ENCODE assay signal across 20 cellular contexts in the genomic region with DNA sequence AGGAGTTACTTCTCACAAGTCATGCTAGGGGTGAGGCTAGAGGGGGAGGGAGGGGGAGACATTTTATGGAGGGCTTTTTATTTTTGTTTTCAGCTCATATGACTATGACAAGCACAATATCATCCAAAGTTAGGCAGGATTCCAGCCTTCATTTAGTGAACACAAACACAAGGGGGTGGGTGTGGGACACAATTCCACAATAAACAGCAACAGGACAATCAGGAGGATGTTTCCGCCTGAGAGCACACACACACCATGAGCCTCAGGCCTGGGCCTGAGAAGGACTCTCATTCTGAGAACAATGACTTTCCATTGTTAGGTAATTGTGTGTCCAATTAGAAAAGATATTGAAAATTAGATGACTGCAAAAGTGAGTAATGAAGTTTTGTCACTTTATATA.
DNase-seq lines count a peak whose midpoint lies in the region; ATAC-seq and TF ChIP-seq lines count a peak whose summit lies in the region.
"Had no signal": no experiment of that assay in that cellular context is flagged by ENCODE, and none has a peak within 500 bp of the region (broad histone marks: within the 10 kb centered on the region; RNA-seq: fewer than 3 reads in every experiment).

No MANE protein-coding gene starts in this region.

- intact Hi-C loops in dendritic cell treated with granulocyte-macrophage colony-stimulating factor and Interleukin-4, amounts not matched to agents 40 ng/mL and 50 ng/mL, for 4 days (cut with micrococcal nuclease), result loop anchor here (5.0 kb wide), 1 partner anchor 204 kb away; no protein-coding TSS in a partner anchor
- intact Hi-C loops in posterior cingulate gyrus (cut with DNase I) (no loop called here), Calu3 (cut with micrococcal nuclease; ENCODE audit: unreplicated experiment) (no loop called here)

- DNase-seq in activated CD8-positive, alpha-beta memory T cell treated with anti-CD3 and anti-CD28 coated beads, Interleukin-2, amount 10 ng/mL, durations not matched to agents 7 days and 5 days, result no peak
- DNase-seq in activated CD8-positive, alpha-beta memory T cell treated with anti-CD3 and anti-CD28 coated beads for 24 hours, result no peak
- DNase-seq in NCI-H69 (lab: John Stamatoyannopoulos, UW) (peak; percentile 60), renal cortical epithelial cell (ENCODE audit: low read depth) (peak; percentile 60), posterior cingulate gyrus (no peak), NCI-H1092 (lab: John Stamatoyannopoulos, UW) (no peak), Calu3 (no peak)
- DNase-seq: activated CD4-positive, alpha-beta T cell treated with anti-CD3 and anti-CD28 coated beads for 4 hours; activated effector memory CD4-positive, alpha-beta T cell treated with Interleukin-2 at 50 U/mL for 16 hours; brain microvascular endothelial cell; DMS53; effector memory CD4-positive, alpha-beta T cell; GM23248; NCI-H2171 treated with DMSO at 0.1 percent for 48 hours; nephron progenitor cell; stimulated activated CD8-positive, alpha-beta memory T cell treated with anti-CD3 and anti-CD28 coated beads, Interleukin-4, amount 100 ng/mL, for 48 hours; transverse colon had no signal

- H3K4me3 Mint-ChIP-seq in activated CD8-positive, alpha-beta memory T cell treated with anti-CD3 and anti-CD28 coated beads, Interleukin-2, amount 10 ng/mL, durations not matched to agents 7 days and 5 days, result no peak overlapping the region
- no peak overlapping the region for H3K4me3 Mint-ChIP-seq in dendritic cell treated with granulocyte-macrophage colony-stimulating factor and Interleukin-4, amounts not matched to agents 40 ng/mL and 50 ng/mL, for 4 days
- H3K4me3 Mint-ChIP-seq in Calu3 (ENCODE audit: low read depth, unreplicated experiment), result no peak overlapping the region
- H3K4me3 Mint-ChIP-seq: nephron progenitor cell had no signal

- peaks cover 69% of the 10 kb centered on the region for H3K36me3 Mint-ChIP-seq in activated CD8-positive, alpha-beta memory T cell treated with anti-CD3 and anti-CD28 coated beads, Interleukin-2, amount 10 ng/mL, durations not matched to agents 7 days and 5 days
- H3K36me3 Mint-ChIP-seq in dendritic cell treated with granulocyte-macrophage colony-stimulating factor and Interleukin-4, amounts not matched to agents 40 ng/mL and 50 ng/mL, for 4 days (ENCODE audit: low read depth), result peaks cover 78% of the 10 kb centered on the region
- H3K36me3 Mint-ChIP-seq in Calu3 (ENCODE audit: insufficient read depth, unreplicated experiment), result no peaks in the 10 kb centered on the region

- peaks cover 47% of the 10 kb centered on the region for H3K4me1 Mint-ChIP-seq in activated CD8-positive, alpha-beta memory T cell treated with anti-CD3 and anti-CD28 coated beads, Interleukin-2, amount 10 ng/mL, durations not matched to agents 7 days and 5 days
- H3K4me1 Mint-ChIP-seq in dendritic cell treated with granulocyte-macrophage colony-stimulating factor and Interleukin-4, amounts not matched to agents 40 ng/mL and 50 ng/mL, for 4 days (ENCODE audit: low read depth), result peaks cover 22% of the 10 kb centered on the region
- H3K4me1 Mint-ChIP-seq in Calu3 (ENCODE audit: low read depth, unreplicated experiment), result peaks cover 14% of the 10 kb centered on the region

- CTCF ChIA-PET in activated CD8-positive, alpha-beta memory T cell treated with anti-CD3 and anti-CD28 coated beads, Interleukin-2, amount 10 ng/mL, durations not matched to agents 7 days and 5 days (lab: Charles Lee), result no interaction called here
- CTCF ChIA-PET in Calu3 (lab: Charles Lee), result no interaction called here

- no peaks in the 10 kb centered on the region for H3K9me3 Mint-ChIP-seq in activated CD8-positive, alpha-beta memory T cell treated with anti-CD3 and anti-CD28 coated beads, Interleukin-2, amount 10 ng/mL, durations not matched to agents 7 days and 5 days (ENCODE audit: low read depth)
- H3K9me3 Mint-ChIP-seq in dendritic cell treated with granulocyte-macrophage colony-stimulating factor and Interleukin-4, amounts not matched to agents 40 ng/mL and 50 ng/mL, for 4 days, result no peaks in the 10 kb centered on the region
- no peaks in the 10 kb centered on the region for H3K9me3 Mint-ChIP-seq in Calu3 (ENCODE audit: low read depth, unreplicated experiment)
- H3K9me3 Mint-ChIP-seq: nephron progenitor cell had no signal

- no peak for ATAC-seq in activated CD8-positive, alpha-beta memory T cell treated with anti-CD3 and anti-CD28 coated beads, Interleukin-2, amount 10 ng/mL, durations not matched to agents 7 days and 5 days
- ATAC-seq: Right ventricle myocardium inferior, sciatic nerve had no signal

- H3K27me3 Mint-ChIP-seq in activated CD8-positive, alpha-beta memory T cell treated with anti-CD3 and anti-CD28 coated beads, Interleukin-2, amount 10 ng/mL, durations not matched to agents 7 days and 5 days, result no peaks in the 10 kb centered on the region
- H3K27me3 Mint-ChIP-seq in dendritic cell treated with granulocyte-macrophage colony-stimulating factor and Interleukin-4, amounts not matched to agents 40 ng/mL and 50 ng/mL, for 4 days, result no peaks in the 10 kb centered on the region
- H3K27me3 Mint-ChIP-seq in Calu3 (ENCODE audit: unreplicated experiment), result no peaks in the 10 kb centered on the region

- TF ChIP-seq CTCF in Calu3 (IDR thresholded peaks at IDR 0.05; ENCODE audit: unreplicated experiment), result no peak

- BruUV-seq in Calu3 (replicated peaks; lab: Mats Ljungman, UMichigan), result no TSS peak

- H3K27ac Mint-ChIP-seq in activated CD8-positive, alpha-beta memory T cell treated with anti-CD3 and anti-CD28 coated beads, Interleukin-2, amount 10 ng/mL, durations not matched to agents 7 days and 5 days, result peak overlapping the region; percentile 27
- peak overlapping the region; percentile 47 for H3K27ac Mint-ChIP-seq in dendritic cell treated with granulocyte-macrophage colony-stimulating factor and Interleukin-4, amounts not matched to agents 40 ng/mL and 50 ng/mL, for 4 days
- no peak overlapping the region for H3K27ac Mint-ChIP-seq in Calu3 (ENCODE audit: unreplicated experiment)
- H3K27ac Mint-ChIP-seq: nephron progenitor cell had no signal

Comparison
In these comparisons a context has a peak if more than half of its experiments do, and no peak if none do; other contexts are left out.
1. DNase-seq: peak in NCI-H69 (single experiment) and renal cortical epithelial cell (single experiment); none in activated CD8-positive, alpha-beta memory T cell treated with anti-CD3 and anti-CD28 coated beads, Interleukin-2, amount 10 ng/mL, durations not matched to agents 7 days and 5 days (single experiment), activated CD8-positive, alpha-beta memory T cell treated with anti-CD3 and anti-CD28 coated beads for 24 hours (single experiment), posterior cingulate gyrus (0 of 10), NCI-H1092 (single experiment) and Calu3 (single experiment).